ENCODE assay signal across 11 cellular contexts in the genomic region with DNA sequence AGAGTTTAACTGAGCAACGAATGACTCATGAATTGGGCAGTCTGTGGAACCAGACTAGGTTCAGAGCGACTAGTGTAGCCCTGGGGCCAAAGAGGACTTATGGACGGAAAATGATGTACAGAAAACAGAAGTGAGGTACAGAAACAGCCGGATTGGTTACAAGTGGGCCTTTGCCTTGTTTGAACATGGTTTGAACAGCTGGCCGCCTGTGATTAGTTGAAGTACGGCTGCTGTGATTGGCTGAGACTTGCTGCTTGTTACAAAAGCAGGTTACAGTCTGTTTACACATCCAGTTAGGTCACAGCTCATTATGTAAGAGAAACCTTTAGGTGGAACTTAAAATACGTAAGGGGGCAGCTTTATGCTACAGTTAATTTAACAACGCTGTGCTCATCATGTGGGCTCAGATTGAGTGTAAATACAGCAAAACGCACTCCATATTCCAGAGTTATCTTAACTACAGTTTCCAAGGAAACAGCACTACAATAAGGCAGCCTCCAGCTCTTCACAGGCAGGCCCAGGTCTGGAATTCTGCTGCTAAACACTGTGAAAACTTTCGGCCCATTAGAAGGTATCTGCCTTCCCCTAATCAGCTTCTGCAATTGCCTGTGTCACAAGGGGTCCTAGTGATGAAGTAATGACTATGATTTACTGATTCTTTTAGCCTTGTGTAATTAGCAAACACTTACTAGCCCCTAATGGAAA. TPM values are rescaled to one million over a fixed set of nuclear protein-coding genes. Genes with fewer than 3 reads are reported as not detected.
DNase-seq lines count a peak whose midpoint lies in the region; TF ChIP-seq lines count a peak whose summit lies in the region.
"Had no signal": no experiment of that assay in that cellular context is flagged by ENCODE, and none has a peak within 500 bp of the region (broad histone marks: within the 10 kb centered on the region; RNA-seq: fewer than 3 reads in every experiment).

No MANE protein-coding gene starts in this region.

- in situ Hi-C loops in Caki2 (cut with HindIII; ENCODE audit: low pct_unique_long_range_greater_than_20kb, low sequenced_read_pairs): no loop called here

- H3K27me3 ChIP-seq in liver (ENCODE audit: control insufficient read depth in 4 of 4, insufficient read depth in 4 of 4, low read length in 3 of 4): no peaks in the 10 kb centered on the region
- H3K27me3 ChIP-seq: BE2C, tibial artery had no signal

- H3K27ac ChIP-seq in liver (ENCODE audit: low read depth in 1 of 2, low read length in 2 of 2): peak overlapping the region; percentile 87 to 92
- H3K27ac ChIP-seq: tibial artery had no signal

- peak; percentile 93 for DNase-seq in Caki2 (ENCODE audit: low read depth)
- peak; percentile 96 to 100 for DNase-seq in NCI-H2081 (lab: John Stamatoyannopoulos, UW)
- peak in 35 of 58 donors; percentile 6 to 71 (median 17) for DNase-seq in anterior cingulate cortex (lab: John Stamatoyannopoulos, UW)
- DNase-seq in foreskin melanocyte: no peak
- no peak for DNase-seq in D341Med (ENCODE audit: low spot score)
- no peak for DNase-seq in stimulated activated CD4-positive, alpha-beta T cell treated with anti-CD3 and anti-CD28 coated beads, Interleukin-4, amount 100 ng/mL, for 1 hour
- DNase-seq in NCI-H1048 (lab: John Stamatoyannopoulos, UW): no peak
- DNase-seq: BE2C, tibial artery had no signal

- H3K9me3 ChIP-seq in liver (ENCODE audit: control insufficient read depth in 4 of 4, low read length in 3 of 4): no peaks in the 10 kb centered on the region
- H3K9me3 ChIP-seq: BE2C, tibial artery had no signal

- peaks cover 0 to 62% (median 49%) of the 10 kb centered on the region in 4 donors for H3K4me1 ChIP-seq in liver (ENCODE audit: control insufficient read depth in 4 of 4, insufficient read depth in 4 of 4, low read length in 3 of 4)
- H3K4me1 ChIP-seq: BE2C had no signal

- no peak overlapping the region for H3K4me3 ChIP-seq in liver (ENCODE audit: low read depth in 1 of 3, low read length in 3 of 3)
- H3K4me3 ChIP-seq: tibial artery had no signal

- peak; percentile 7 to 17 for TF ChIP-seq RAD21 in liver (IDR thresholded peaks at IDR 0.05)

- H3K36me3 ChIP-seq in liver (ENCODE audit: control insufficient read depth in 4 of 4, insufficient read depth in 3 of 4, low read depth in 1 of 4, low read length in 3 of 4): peaks cover 0 to 18% (median 9%) of the 10 kb centered on the region in 4 donors
- H3K36me3 ChIP-seq: BE2C had no signal

- no peak for TF ChIP-seq CTCF in liver (IDR thresholded peaks at IDR 0.05; ENCODE audit: low read depth, low read length, missing input control)

- WGBS in liver: 44% methylated on average over 10 of the region's 10 CpGs

- peak overlapping the region in 1 of 2 donors; percentile 59 for H3K9ac ChIP-seq in liver (ENCODE audit: low read depth in 1 of 2, low read length in 2 of 2)

TF ChIP-seq in liver, 16 proteins besides CTCF, POLR2A, EP300 and RAD21:
- TF ChIP-seq, protein P1, sequence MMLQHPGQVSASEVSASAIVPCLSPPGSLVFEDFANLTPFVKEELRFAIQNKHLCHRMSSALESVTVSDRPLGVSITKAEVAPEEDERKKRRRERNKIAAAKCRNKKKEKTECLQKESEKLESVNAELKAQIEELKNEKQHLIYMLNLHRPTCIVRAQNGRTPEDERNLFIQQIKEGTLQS (IDR thresholded peaks at IDR 0.05): peak; percentile 35
- TF ChIP-seq YY1 (IDR thresholded peaks at IDR 0.05) (peak; percentile 46), TAF1 (conservative IDR thresholded peaks at IDR 0.05) (no peak), GABPA (IDR thresholded peaks at IDR 0.05 in 1 of 2, conservative IDR thresholded peaks at IDR 0.05 in 1 of 2) (no peak), FOXA1 (IDR thresholded peaks at IDR 0.05) (peak; percentile 90), SP1 (IDR thresholded peaks at IDR 0.05) (peak; percentile 83), HNF4A (conservative IDR thresholded peaks at IDR 0.05) (peak; percentile 63 to 72), HNF4G (IDR thresholded peaks at IDR 0.05) (no peak), JUND (IDR thresholded peaks at IDR 0.05) (peak in 1 of 2 donors; percentile 41), RXRA (IDR thresholded peaks at IDR 0.05) (peak in 1 of 2 donors; percentile 68), FOXA2 (IDR thresholded peaks at IDR 0.05) (peak; percentile 94), EGR1 (IDR thresholded peaks at IDR 0.05; ENCODE audit: low read depth in 2 of 2) (no peak), NR2F2 (IDR thresholded peaks at IDR 0.05) (peak; percentile 17)
- TF ChIP-seq, protein P2, sequence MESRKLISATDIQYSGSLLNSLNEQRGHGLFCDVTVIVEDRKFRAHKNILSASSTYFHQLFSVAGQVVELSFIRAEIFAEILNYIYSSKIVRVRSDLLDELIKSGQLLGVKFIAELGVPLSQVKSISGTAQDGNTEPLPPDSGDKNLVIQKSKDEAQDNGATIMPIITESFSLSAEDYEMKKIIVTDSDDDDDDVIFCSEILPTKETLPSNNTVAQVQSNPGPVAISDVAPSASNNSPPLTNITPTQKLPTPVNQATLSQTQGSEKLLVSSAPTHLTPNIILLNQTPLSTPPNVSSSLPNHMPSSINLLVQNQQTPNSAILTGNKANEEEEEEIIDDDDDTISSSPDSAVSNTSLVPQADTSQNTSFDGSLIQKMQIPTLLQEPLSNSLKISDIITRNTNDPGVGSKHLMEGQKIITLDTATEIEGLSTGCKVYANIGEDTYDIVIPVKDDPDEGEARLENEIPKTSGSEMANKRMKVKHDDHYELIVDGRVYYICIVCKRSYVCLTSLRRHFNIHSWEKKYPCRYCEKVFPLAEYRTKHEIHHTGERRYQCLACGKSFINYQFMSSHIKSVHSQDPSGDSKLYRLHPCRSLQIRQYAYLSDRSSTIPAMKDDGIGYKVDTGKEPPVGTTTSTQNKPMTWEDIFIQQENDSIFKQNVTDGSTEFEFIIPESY (IDR thresholded peaks at IDR 0.05): no peak
- TF ChIP-seq, protein P3, sequence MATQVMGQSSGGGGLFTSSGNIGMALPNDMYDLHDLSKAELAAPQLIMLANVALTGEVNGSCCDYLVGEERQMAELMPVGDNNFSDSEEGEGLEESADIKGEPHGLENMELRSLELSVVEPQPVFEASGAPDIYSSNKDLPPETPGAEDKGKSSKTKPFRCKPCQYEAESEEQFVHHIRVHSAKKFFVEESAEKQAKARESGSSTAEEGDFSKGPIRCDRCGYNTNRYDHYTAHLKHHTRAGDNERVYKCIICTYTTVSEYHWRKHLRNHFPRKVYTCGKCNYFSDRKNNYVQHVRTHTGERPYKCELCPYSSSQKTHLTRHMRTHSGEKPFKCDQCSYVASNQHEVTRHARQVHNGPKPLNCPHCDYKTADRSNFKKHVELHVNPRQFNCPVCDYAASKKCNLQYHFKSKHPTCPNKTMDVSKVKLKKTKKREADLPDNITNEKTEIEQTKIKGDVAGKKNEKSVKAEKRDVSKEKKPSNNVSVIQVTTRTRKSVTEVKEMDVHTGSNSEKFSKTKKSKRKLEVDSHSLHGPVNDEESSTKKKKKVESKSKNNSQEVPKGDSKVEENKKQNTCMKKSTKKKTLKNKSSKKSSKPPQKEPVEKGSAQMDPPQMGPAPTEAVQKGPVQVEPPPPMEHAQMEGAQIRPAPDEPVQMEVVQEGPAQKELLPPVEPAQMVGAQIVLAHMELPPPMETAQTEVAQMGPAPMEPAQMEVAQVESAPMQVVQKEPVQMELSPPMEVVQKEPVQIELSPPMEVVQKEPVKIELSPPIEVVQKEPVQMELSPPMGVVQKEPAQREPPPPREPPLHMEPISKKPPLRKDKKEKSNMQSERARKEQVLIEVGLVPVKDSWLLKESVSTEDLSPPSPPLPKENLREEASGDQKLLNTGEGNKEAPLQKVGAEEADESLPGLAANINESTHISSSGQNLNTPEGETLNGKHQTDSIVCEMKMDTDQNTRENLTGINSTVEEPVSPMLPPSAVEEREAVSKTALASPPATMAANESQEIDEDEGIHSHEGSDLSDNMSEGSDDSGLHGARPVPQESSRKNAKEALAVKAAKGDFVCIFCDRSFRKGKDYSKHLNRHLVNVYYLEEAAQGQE (IDR thresholded peaks at IDR 0.05): no peak
- TF ChIP-seq, protein P4, sequence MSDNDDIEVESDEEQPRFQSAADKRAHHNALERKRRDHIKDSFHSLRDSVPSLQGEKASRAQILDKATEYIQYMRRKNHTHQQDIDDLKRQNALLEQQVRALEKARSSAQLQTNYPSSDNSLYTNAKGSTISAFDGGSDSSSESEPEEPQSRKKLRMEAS (IDR thresholded peaks at IDR 0.05): no peak

RNA-seq across cellular contexts. Expression of a gene that starts 6.5 kb away (rescaled TPM):
- 10.6 and 27.2 TPM in 2 replicates for total RNA-seq in Caki2 (2014; rRNA removed; shearing (Covaris generic); ENCODE audit: low replicate concordance)
- 10 to 100 TPM; 15.6 to 48.5 TPM for total RNA-seq in liver
- 10 to 100 TPM; 27.5 to 35.8 TPM for polyA plus RNA-seq in liver

RNA-seq across cellular contexts. Expression of a gene that starts 16.9 kb away (rescaled TPM):
- total RNA-seq in Caki2 (2014; rRNA removed; shearing (Covaris generic); ENCODE audit: low replicate concordance): not detected in 2 replicates
- total RNA-seq in liver: 1 to 10 TPM in 1 of 2 donors, not detected in 1; 1.3 TPM
- under 1 TPM in 1 of 2 donors, not detected in 1; 0.01 TPM for polyA plus RNA-seq in liver
- total RNA-seq: Right ventricle myocardium inferior had no signal

RNA-seq across cellular contexts. Expression of a gene that starts 41.6 kb away (rescaled TPM):
- 0.74 TPM in 1 of 2 replicates, not detected in the other for total RNA-seq in Caki2 (2014; rRNA removed; shearing (Covaris generic); ENCODE audit: low replicate concordance)
- 1 to 10 TPM; 3.1 to 6.2 TPM for total RNA-seq in liver
- polyA plus RNA-seq in liver: 1 to 10 TPM in 1 of 2 donors, under 1 TPM in 1; 0.81 to 1.8 TPM

Comparison
In these comparisons a context has a peak if more than half of its experiments do, and no peak if none do; other contexts are left out.
1. DNase-seq: peak in Caki2 (single experiment), NCI-H2081 (2 of 2) and anterior cingulate cortex (35 of 58); none in foreskin melanocyte (single experiment), D341Med (single experiment), stimulated activated CD4-positive, alpha-beta T cell treated with anti-CD3 and anti-CD28 coated beads, Interleukin-4, amount 100 ng/mL, for 1 hour (single experiment) and NCI-H1048 (single experiment).